ENCODE assay signal across 23 cellular contexts in the genomic region with DNA sequence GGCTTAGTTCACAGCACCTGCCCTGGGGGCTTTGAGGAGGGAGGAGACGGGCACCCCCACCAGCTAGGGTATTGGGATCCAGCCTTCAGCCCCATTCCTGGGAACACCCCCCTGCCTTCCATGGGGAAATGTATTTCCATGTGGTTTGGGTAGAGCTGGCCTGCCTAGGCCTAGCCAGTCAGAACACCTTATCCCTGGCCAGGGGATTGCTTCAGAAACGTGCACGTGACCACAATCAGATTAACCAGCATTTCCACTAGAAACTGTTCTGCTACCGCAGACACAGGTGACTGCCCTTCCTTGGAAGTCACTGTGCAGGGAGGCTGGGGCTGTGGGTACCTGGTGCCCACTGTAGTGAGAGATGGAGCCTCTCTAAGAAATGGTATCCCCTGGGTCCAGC. TPM values are rescaled to one million over a fixed set of nuclear protein-coding genes. Genes with fewer than 3 reads are reported as not detected.
"Had no signal": no experiment of that assay in that cellular context is flagged by ENCODE, and none has a peak within 500 bp of the region (broad histone marks: within the 10 kb centered on the region; RNA-seq: fewer than 3 reads in every experiment).

No MANE protein-coding gene starts in this region.

- H3K9me3 Mint-ChIP-seq: naive thymus-derived CD4-positive, alpha-beta T cell had no signal

- H3K27ac ChIP-seq: heart left ventricle, left ventricle myocardium inferior, lower lobe of right lung, neutrophil, thyroid gland, upper lobe of left lung, uterus had no signal

- H3K4me3 Mint-ChIP-seq: naive thymus-derived CD4-positive, alpha-beta T cell; nephron progenitor cell had no signal

- ATAC-seq: esophagus mucosa; heart left ventricle; lower lobe of right lung; naive thymus-derived CD4-positive, alpha-beta T cell; right cardiac atrium had no signal

- H3K36me3 ChIP-seq: uterus had no signal

- H3K4me3 ChIP-seq: heart left ventricle, left ventricle myocardium inferior, lower lobe of right lung, thyroid gland, upper lobe of left lung, uterus had no signal

- H3K27me3 Mint-ChIP-seq: naive thymus-derived CD4-positive, alpha-beta T cell had no signal

- H3K27me3 ChIP-seq: heart left ventricle, neutrophil, thyroid gland, upper lobe of left lung, uterus had no signal

- H3K27ac Mint-ChIP-seq: nephron progenitor cell had no signal

- H3K4me1 Mint-ChIP-seq: naive thymus-derived CD4-positive, alpha-beta T cell had no signal

- DNase-seq: cortex of kidney; effector memory CD4-positive, alpha-beta T cell; heart left ventricle; islet precursor cell; left ventricle myocardium inferior; lower lobe of right lung; mesendoderm; naive thymus-derived CD4-positive, alpha-beta T cell; nephron progenitor cell; small intestine; stimulated activated CD4-positive, alpha-beta T cell treated with anti-CD3 and anti-CD28 coated beads, Interleukin-12 subunit alpha, Interleukin-12 subunit beta, amount 100 ng/mL, for 4 hours; stimulated activated CD4-positive, alpha-beta T cell treated with anti-CD3 and anti-CD28 coated beads, Interleukin-2, amount 100 ng/mL, for 48 hours; stimulated activated naive CD4-positive, alpha-beta T cell treated with Interleukin-2 at 50 U/mL for 16 hours; thyroid gland; uterus had no signal

- H3K9me3 ChIP-seq: left ventricle myocardium inferior, lower lobe of right lung, neutrophil, thyroid gland, upper lobe of left lung, uterus had no signal

- H3K4me1 ChIP-seq: heart left ventricle, left ventricle myocardium inferior, lower lobe of right lung, thyroid gland, upper lobe of left lung, uterus had no signal

RNA-seq across cellular contexts. Expression of a gene that starts 24.8 kb away (rescaled TPM):
- total RNA-seq: fibroblast of lung; frontal cortex; glomerular endothelial cell; left ventricle myocardium inferior; naive thymus-derived CD4-positive, alpha-beta T cell; osteocyte; right cardiac atrium had no signal
- polyA plus RNA-seq: fibroblast of lung; naive thymus-derived CD4-positive, alpha-beta T cell had no signal
